8 cellular contexts compared by ENCODE assay signal in genomic region chr7:1569833-1570632, GRCh38. TPM values are rescaled to one million over a fixed set of nuclear protein-coding genes. Genes with fewer than 3 reads are reported as not detected.
DNase-seq lines count a peak whose midpoint lies in the region; ATAC-seq and TF ChIP-seq lines count a peak whose summit lies in the region.

PSMG3 (minus strand) TSS chr7:1570032; CDS start chr7:1569339, 693 bp downstream.

- no peaks in the 10 kb centered on the region for H3K9me3 ChIP-seq in right cardiac atrium (ENCODE audit: control insufficient read depth, low read length)
- H3K9me3 ChIP-seq in vagina: no peaks in the 10 kb centered on the region

- H3K4me1 ChIP-seq in right cardiac atrium (ENCODE audit: control insufficient read depth, insufficient read depth, low read length): no peaks in the 10 kb centered on the region
- no peaks in the 10 kb centered on the region for H3K4me1 ChIP-seq in rectal smooth muscle tissue (ENCODE audit: control insufficient read depth, insufficient read depth, low read length)
- H3K4me1 ChIP-seq in vagina: peaks cover 49% of the 10 kb centered on the region

- H3K4me3 ChIP-seq in right cardiac atrium (ENCODE audit: low read length): peak within 1 kb of the TSS; percentile 78
- peak within 1 kb of the TSS; percentile 96 for H3K4me3 ChIP-seq in rectal smooth muscle tissue (ENCODE audit: low read length)
- H3K4me3 ChIP-seq in vagina: peak within 1 kb of the TSS; percentile 95 to 97

- DNase-seq in GM13977 (ENCODE audit: low spot score) (peak; percentile 98), NCI-H146 treated with DMSO at 0.1 percent for 48 hours (lab: John Stamatoyannopoulos, UW; ENCODE audit: unreplicated experiment) (peak; percentile 39), T-helper 2 cell (peak; percentile 63 to 95 (median 80)), right cardiac atrium (peak; percentile 95 to 98 (median 97)), vagina (ENCODE audit: extremely low spot score in 2 of 2) (peak in 1 of 2 donors; percentile 89)

- peak within 1 kb of the TSS; percentile 80 for H3K9ac ChIP-seq in rectal smooth muscle tissue (ENCODE audit: low read length)

- peak in 1 of 2 donors; percentile 66 for TF ChIP-seq POLR2A in vagina (IDR thresholded peaks at IDR 0.05)

- under 1% methylated on average over 95 of the region's 95 CpGs for WGBS in right cardiac atrium

- intact Hi-C loops in right cardiac atrium (cut with DNase I): loop anchor here in 2 of 4 donors (10.0 kb wide), 4 partner anchors 65 to 785 kb away; partner anchors contain the start of genes EIF3B (in 1 of the 2) and INTS1 (in 1 of the 2)
- intact Hi-C loops in vagina (cut with DNase I): loop anchor here (5.0 to 10.0 kb wide), 3 partner anchors 38 to 785 kb away; partner anchors contain the start of genes EIF3B, INTS1 and MAFK

- ATAC-seq in HG02852 (IDR thresholded peaks at IDR 0.05; ENCODE audit: unreplicated experiment) (peak; percentile 86), right cardiac atrium (peak; percentile 97 to 98)

- H3K27ac ChIP-seq in angular gyrus (ENCODE audit: low read depth, low read length): peak within 1 kb of the TSS; percentile 85
- H3K27ac ChIP-seq in right cardiac atrium (ENCODE audit: low read length): peak within 1 kb of the TSS; percentile 90
- peak within 1 kb of the TSS; percentile 92 for H3K27ac ChIP-seq in rectal smooth muscle tissue (ENCODE audit: low read depth, low read length)
- H3K27ac ChIP-seq in vagina: peak within 1 kb of the TSS; percentile 93

- in situ Hi-C loops in GM13977 (cut with MboI; ENCODE audit: low pct_unique_long_range_greater_than_20kb, low sequenced_read_pairs, unreplicated experiment): loop anchor here (25.0 kb wide), 1 partner anchor 767 kb away; no protein-coding TSS in a partner anchor

- TF ChIP-seq CTCF in GM13977 (IDR thresholded peaks at IDR 0.05; ENCODE audit: extremely low read depth, insufficient read depth, missing control alignments) (peak; percentile 16), vagina (IDR thresholded peaks at IDR 0.05) (peak in 1 of 3 experiments; percentile 13)

- H3K36me3 ChIP-seq in rectal smooth muscle tissue (ENCODE audit: control insufficient read depth, insufficient read depth, low read length) (no peaks in the 10 kb centered on the region), vagina (peaks cover 0 to 7% of the 10 kb centered on the region in 2 donors)

- H3K27me3 ChIP-seq in right cardiac atrium (ENCODE audit: control insufficient read depth, insufficient read depth) (no peaks in the 10 kb centered on the region), rectal smooth muscle tissue (ENCODE audit: control insufficient read depth, insufficient read depth, low read length) (no peaks in the 10 kb centered on the region), vagina (no peaks in the 10 kb centered on the region)

RNA-seq across cellular contexts. Expression of gene PSMG3, which starts in this region (rescaled TPM):
- total RNA-seq in right cardiac atrium (10 to 100 TPM; 11.6 to 16.2 (median 13.9) TPM), vagina (49.6 TPM)
- 27.6 TPM for polyA plus RNA-seq in right cardiac atrium
